1 cellular context compared by ENCODE assay signal in the genomic region with DNA sequence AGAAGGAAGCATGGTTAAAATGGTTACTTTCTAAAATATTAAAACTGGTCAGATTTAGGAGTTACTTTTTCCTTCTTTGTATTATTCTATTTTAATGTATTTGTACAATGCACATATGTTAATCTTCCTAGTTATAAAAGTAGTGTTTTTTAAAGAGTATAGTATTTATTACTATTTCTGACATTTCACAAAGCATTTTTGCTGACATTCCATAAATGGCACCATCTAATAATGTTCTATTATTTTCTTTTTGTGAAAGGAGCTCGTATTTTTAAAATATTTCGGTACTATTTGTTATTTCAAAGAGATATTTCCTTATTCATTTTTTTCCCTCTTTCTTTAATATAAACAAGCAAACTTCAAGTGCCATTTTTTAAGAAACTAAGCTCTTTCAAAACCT.
TF ChIP-seq lines count a peak whose summit lies in the region.

No MANE protein-coding gene starts in this region.

TF ChIP-seq in HepG2, 621 proteins besides CTCF, POLR2A, EP300 and RAD21 (continued from another document):
- TF ChIP-seq, protein P1, sequence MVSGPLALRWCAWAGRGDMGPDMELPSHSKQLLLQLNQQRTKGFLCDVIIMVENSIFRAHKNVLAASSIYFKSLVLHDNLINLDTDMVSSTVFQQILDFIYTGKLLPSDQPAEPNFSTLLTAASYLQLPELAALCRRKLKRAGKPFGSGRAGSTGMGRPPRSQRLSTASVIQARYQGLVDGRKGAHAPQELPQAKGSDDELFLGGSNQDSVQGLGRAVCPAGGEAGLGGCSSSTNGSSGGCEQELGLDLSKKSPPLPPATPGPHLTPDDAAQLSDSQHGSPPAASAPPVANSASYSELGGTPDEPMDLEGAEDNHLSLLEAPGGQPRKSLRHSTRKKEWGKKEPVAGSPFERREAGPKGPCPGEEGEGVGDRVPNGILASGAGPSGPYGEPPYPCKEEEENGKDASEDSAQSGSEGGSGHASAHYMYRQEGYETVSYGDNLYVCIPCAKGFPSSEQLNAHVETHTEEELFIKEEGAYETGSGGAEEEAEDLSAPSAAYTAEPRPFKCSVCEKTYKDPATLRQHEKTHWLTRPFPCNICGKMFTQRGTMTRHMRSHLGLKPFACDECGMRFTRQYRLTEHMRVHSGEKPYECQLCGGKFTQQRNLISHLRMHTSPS (CRISPR knock-in tag; IDR thresholded peaks at IDR 0.05; ENCODE audit: low read depth): no peak
- TF ChIP-seq ZNF768 (CRISPR knock-in tag; IDR thresholded peaks at IDR 0.05): no peak
- TF ChIP-seq MAFK (conservative IDR thresholded peaks at IDR 0.05 in 1 of 2, IDR thresholded peaks at IDR 0.05 in 1 of 2; ENCODE audit: low read length in 2 of 2): peak; percentile 67 to 76; a peak in 3 of 4 replicates
- TF ChIP-seq HNF4G (IDR thresholded peaks at IDR 0.05; ENCODE audit: borderline replicate concordance, low read depth, low read length): no peak
- no peak for TF ChIP-seq HNF4G (CRISPR knock-in tag; IDR thresholded peaks at IDR 0.05; ENCODE audit: borderline replicate concordance, low read depth)
- TF ChIP-seq, protein P2, sequence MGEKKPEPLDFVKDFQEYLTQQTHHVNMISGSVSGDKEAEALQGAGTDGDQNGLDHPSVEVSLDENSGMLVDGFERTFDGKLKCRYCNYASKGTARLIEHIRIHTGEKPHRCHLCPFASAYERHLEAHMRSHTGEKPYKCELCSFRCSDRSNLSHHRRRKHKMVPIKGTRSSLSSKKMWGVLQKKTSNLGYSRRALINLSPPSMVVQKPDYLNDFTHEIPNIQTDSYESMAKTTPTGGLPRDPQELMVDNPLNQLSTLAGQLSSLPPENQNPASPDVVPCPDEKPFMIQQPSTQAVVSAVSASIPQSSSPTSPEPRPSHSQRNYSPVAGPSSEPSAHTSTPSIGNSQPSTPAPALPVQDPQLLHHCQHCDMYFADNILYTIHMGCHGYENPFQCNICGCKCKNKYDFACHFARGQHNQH (CRISPR knock-in tag; IDR thresholded peaks at IDR 0.05): no peak
- no peak for TF ChIP-seq BHLHE40 (IDR thresholded peaks at IDR 0.05; ENCODE audit: low read length)
- no peak for TF ChIP-seq DPF2 (CRISPR knock-in tag; IDR thresholded peaks at IDR 0.05; ENCODE audit: borderline replicate concordance, low read depth)
- TF ChIP-seq, protein P3, sequence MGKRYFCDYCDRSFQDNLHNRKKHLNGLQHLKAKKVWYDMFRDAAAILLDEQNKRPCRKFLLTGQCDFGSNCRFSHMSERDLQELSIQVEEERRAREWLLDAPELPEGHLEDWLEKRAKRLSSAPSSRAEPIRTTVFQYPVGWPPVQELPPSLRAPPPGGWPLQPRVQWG (CRISPR knock-in tag; IDR thresholded peaks at IDR 0.05; ENCODE audit: borderline replicate concordance, low read depth): no peak
- TF ChIP-seq AHR (CRISPR knock-in tag; IDR thresholded peaks at IDR 0.05): no peak
